In the genomic region with DNA sequence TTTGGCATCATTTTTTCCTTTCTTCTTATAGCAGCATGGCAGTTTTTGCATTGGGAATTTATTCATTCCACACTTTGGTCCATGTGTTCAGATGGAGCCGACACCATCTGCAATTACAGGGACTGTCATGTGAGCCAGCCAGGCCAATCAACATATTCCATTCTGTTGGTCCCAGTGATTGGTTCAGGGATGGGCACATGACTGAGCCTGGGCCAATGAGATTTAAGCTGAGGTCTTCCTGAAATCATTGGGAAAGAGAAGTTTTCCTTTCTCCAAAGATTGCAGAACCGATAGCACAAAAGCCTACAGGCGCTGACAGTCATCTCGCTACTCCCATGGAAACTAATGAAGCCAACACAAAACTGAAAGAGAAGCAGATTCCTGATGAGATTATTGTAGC, we compare ENCODE assay signal across 27 cellular contexts.
DNase-seq lines count a peak whose midpoint lies in the region; ATAC-seq, FAIRE-seq and TF ChIP-seq lines count a peak whose summit lies in the region.
"Had no signal": no experiment of that assay in that cellular context is flagged by ENCODE, and none has a peak within 500 bp of the region (broad histone marks: within the 10 kb centered on the region; RNA-seq: fewer than 3 reads in every experiment).

No MANE protein-coding gene starts in this region.

- ATAC-seq in K562, result peak; percentile 47; the same call in 1 of the 3 replicates
- ATAC-seq in GM18870 (IDR thresholded peaks at IDR 0.05; ENCODE audit: unreplicated experiment), result no peak
- ATAC-seq: GM12878 had no signal

- H2AFZ ChIP-seq in K562 (ENCODE audit: low read depth, low read length) (no peak overlapping the region), osteoblast (ENCODE audit: low read length) (no peak overlapping the region)

- H3K27ac ChIP-seq in K562 (ENCODE audit: extremely low read depth, low read depth, low read length), result no peak overlapping the region
- H3K27ac ChIP-seq in osteoblast (ENCODE audit: low read depth, low read length), result no peak overlapping the region
- H3K27ac ChIP-seq: BLaER1 had no signal

- H3K36me3 ChIP-seq in K562 (ENCODE audit: control insufficient read depth, insufficient read depth, low read length), result no peaks in the 10 kb centered on the region
- no peaks in the 10 kb centered on the region for H3K36me3 ChIP-seq in osteoblast (ENCODE audit: insufficient read depth, low read length)
- H3K36me3 ChIP-seq: BE2C, BLaER1 had no signal

- H3K27me3 ChIP-seq in K562 (ENCODE audit: control insufficient read depth in 2 of 2, insufficient read depth in 2 of 2, low read length in 2 of 2) (no peaks in the 10 kb centered on the region; a peak in 1 of 5 replicates), osteoblast (ENCODE audit: insufficient read depth, low read length) (no peaks in the 10 kb centered on the region)
- H3K27me3 ChIP-seq: BE2C, BLaER1 had no signal

- no peak for TF ChIP-seq RAD21 in K562 (CRISPR knock-in tag; conservative IDR thresholded peaks at IDR 0.05 in 1 of 2, IDR thresholded peaks at IDR 0.05 in 1 of 2)

- POLR2A ChIA-PET in K562 (lab: Yijun Ruan, JAX), result no interaction called here

- DNase-seq in NAMALWA (ENCODE audit: low spot score), result peak; percentile 19
- peak in 2 of 4 experiments; percentile 9 to 15 for DNase-seq in K562 (ENCODE audit: extremely low read depth in 1 of 4, low spot score in 3 of 4)
- DNase-seq in osteoblast (ENCODE audit: insufficient read length, low spot score, missing footprints), result peak; percentile 19
- DNase-seq in DMS153 treated with DMSO at 0.1 percent for 48 hours (lab: John Stamatoyannopoulos, UW; ENCODE audit: unreplicated experiment), result no peak
- DNase-seq in NCI-H2227 treated with DMSO at 0.1 percent for 48 hours (lab: John Stamatoyannopoulos, UW), result no peak
- no peak for DNase-seq in SW 1271 (lab: John Stamatoyannopoulos, UW)
- DNase-seq: 8988T; ACHN; BE2C; C1 segment of cervical spinal cord; CD4-positive, alpha-beta memory T cell; CD4-positive, CD25-positive, alpha-beta regulatory T cell; CD8-positive, alpha-beta memory T cell; COR-L47; DMS 273 treated with DMSO at 0.1 percent for 48 hours; DMS53; DMS79; DND-41; EL; GDM1 had no signal

- no peak overlapping the region for H3K9ac ChIP-seq in K562 (ENCODE audit: insufficient read depth in 1 of 2, low read depth in 2 of 2, low read length in 2 of 2)
- H3K9ac ChIP-seq: BLaER1 had no signal

- FAIRE-seq in K562 (lab: Jason Lieb, UNC), result no peak
- FAIRE-seq: A204.1, GM12878, GM12892, GM18507, GM19239 had no signal

- H3K9me1 ChIP-seq in K562 (ENCODE audit: control insufficient read depth, insufficient read depth, low read length), result no peaks in the 10 kb centered on the region

- H3K9me3 ChIP-seq in K562 (replicated peaks; ENCODE audit: control insufficient read depth, insufficient read depth, low read depth, low read length) (no peaks in the 10 kb centered on the region), osteoblast (ENCODE audit: low read depth, low read length) (no peaks in the 10 kb centered on the region)
- H3K9me3 ChIP-seq: BE2C, BLaER1 had no signal

- intact Hi-C loops in K562 (cut with micrococcal nuclease), result no loop called here

- TF ChIP-seq POLR2A in K562 (conservative IDR thresholded peaks at IDR 0.05), result no peak

- H3K79me2 ChIP-seq in K562 (ENCODE audit: control insufficient read depth, insufficient read depth, low read length), result no peaks in the 10 kb centered on the region
- no peaks in the 10 kb centered on the region for H3K79me2 ChIP-seq in osteoblast (ENCODE audit: insufficient read depth, low read length)

- H3K4me3 ChIP-seq in K562 (no peak overlapping the region), osteoblast (ENCODE audit: insufficient read depth, low read length) (no peak overlapping the region)
- H3K4me3 ChIP-seq: BLaER1, GM12878 had no signal

- WGBS in K562 (ENCODE audit: insufficient coverage, low coverage, missing lambda C conversion rate), result 2% methylated on average over 4 of the region's 4 CpGs

- no TSS peak for BruUV-seq in K562 (replicated peaks; lab: Mats Ljungman, UMichigan)

- CTCF ChIA-PET in K562 (lab: Yijun Ruan, JAX; ENCODE audit: low intra/inter-chr PET ratio), result no interaction called here

- H3K4me1 ChIP-seq in K562 (replicated peaks in 1 of 2; ENCODE audit: control insufficient read depth in 2 of 2, insufficient read depth in 2 of 2, low read length in 2 of 2) (no peaks in the 10 kb centered on the region), osteoblast (ENCODE audit: insufficient read depth, low read length) (no peaks in the 10 kb centered on the region)
- H3K4me1 ChIP-seq: BE2C, BLaER1 had no signal

- no peak for TF ChIP-seq EP300 in K562 (IDR thresholded peaks at IDR 0.05; ENCODE audit: low read length)

- no peak overlapping the region for H3K4me2 ChIP-seq in K562 (ENCODE audit: insufficient read depth, low read length)
- H3K4me2 ChIP-seq in osteoblast (ENCODE audit: insufficient read depth, low read length), result no peak overlapping the region
- H3K4me2 ChIP-seq: BLaER1 had no signal

- H4K20me1 ChIP-seq in K562 (replicated peaks; ENCODE audit: control insufficient read depth, insufficient read depth, low read length) (no peaks in the 10 kb centered on the region), osteoblast (ENCODE audit: insufficient read depth, low read length) (no peaks in the 10 kb centered on the region)
- H4K20me1 ChIP-seq: BLaER1 had no signal

- in situ Hi-C loops in K562 (cut with MboI), result no loop called here

- no peak for TF ChIP-seq CTCF in K562 (IDR thresholded peaks at IDR 0.05 in 2 of 3, conservative IDR thresholded peaks at IDR 0.05 in 1 of 3; ENCODE audit: insufficient read depth in 2 of 3, low read depth in 1 of 3, low read length in 3 of 3)
- no peak for TF ChIP-seq CTCF in osteoblast (IDR thresholded peaks at IDR 0.05; ENCODE audit: extremely low read depth, low read depth, low read length)

TF ChIP-seq in K562, 482 proteins besides CTCF, POLR2A, EP300 and RAD21:
- TF ChIP-seq RAD51 (IDR thresholded peaks at IDR 0.05; ENCODE audit: borderline replicate concordance, low read depth), result peak; percentile 60; the same call in 1 of the 2 replicates
- no peak for TF ChIP-seq U2AF1 (optimal IDR thresholded peaks at IDR 0.05; ENCODE audit: low read depth, low read length)
- TF ChIP-seq RHOXF2B (CRISPR knock-in tag; conservative IDR thresholded peaks at IDR 0.05), result no peak
- TF ChIP-seq, protein P1, sequence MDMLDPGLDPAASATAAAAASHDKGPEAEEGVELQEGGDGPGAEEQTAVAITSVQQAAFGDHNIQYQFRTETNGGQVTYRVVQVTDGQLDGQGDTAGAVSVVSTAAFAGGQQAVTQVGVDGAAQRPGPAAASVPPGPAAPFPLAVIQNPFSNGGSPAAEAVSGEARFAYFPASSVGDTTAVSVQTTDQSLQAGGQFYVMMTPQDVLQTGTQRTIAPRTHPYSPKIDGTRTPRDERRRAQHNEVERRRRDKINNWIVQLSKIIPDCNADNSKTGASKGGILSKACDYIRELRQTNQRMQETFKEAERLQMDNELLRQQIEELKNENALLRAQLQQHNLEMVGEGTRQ (CRISPR knock-in tag; IDR thresholded peaks at IDR 0.05), result peak; percentile 72
- no peak for TF ChIP-seq ZNF785 (CRISPR knock-in tag; IDR thresholded peaks at IDR 0.05)
- no peak for TF ChIP-seq ZNF133 (CRISPR knock-in tag; IDR thresholded peaks at IDR 0.05)
- TF ChIP-seq MECOM (CRISPR knock-in tag; IDR thresholded peaks at IDR 0.05), result no peak

Comparison
In these comparisons a context has a peak if more than half of its experiments do, and no peak if none do; other contexts are left out.
1. DNase-seq: peak in NAMALWA (single experiment) and osteoblast (single experiment); none in DMS153 treated with DMSO at 0.1 percent for 48 hours (single experiment), NCI-H2227 treated with DMSO at 0.1 percent for 48 hours (single experiment) and SW 1271 (0 of 2).